8 cellular contexts compared by ENCODE assay signal in the genomic region with DNA sequence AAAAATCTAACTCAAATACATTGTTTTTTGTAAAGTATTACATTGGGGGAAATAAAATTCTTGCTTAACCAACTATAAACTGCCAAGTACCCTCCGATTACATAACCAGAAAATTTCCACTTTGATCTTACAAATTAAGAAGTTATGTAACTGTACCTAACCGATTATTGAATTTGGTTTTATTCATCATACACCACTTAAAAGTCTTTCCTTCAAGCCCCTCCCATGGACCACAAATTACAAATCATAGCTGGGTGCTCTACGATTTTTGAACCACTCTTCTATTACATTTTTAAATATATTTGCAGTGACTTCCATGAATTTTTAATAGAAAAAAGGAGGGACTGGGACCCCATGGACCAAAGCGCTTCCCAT. TPM values are rescaled to one million over a fixed set of nuclear protein-coding genes. Genes with fewer than 3 reads are reported as not detected.
DNase-seq lines count a peak whose midpoint lies in the region; ATAC-seq, FAIRE-seq and TF ChIP-seq lines count a peak whose summit lies in the region.

No MANE protein-coding gene starts in this region.

- WGBS in HUES64 = 24% methylated on average over 3 of the region's 4 CpGs

- peaks cover 55 to 78% (median 69%) of the 10 kb centered on the region in 11 experiments for H3K9me3 ChIP-seq in BLaER1 treated with 17β-estradiol and CSF1 and Interleukin-3, amounts not matched to agents 10 nM and 100 nM (replicated peaks in 1 of 11)
- H3K9me3 ChIP-seq in HUES64 (ENCODE audit: insufficient read depth, low read depth, low read length) = no peaks in the 10 kb centered on the region
- H3K9me3 ChIP-seq in mucosa of stomach (ENCODE audit: control insufficient read depth, low read length) = no peaks in the 10 kb centered on the region

- H3K4me2 ChIP-seq in BLaER1 treated with 17β-estradiol and CSF1 and Interleukin-3, amounts not matched to agents 10 nM and 100 nM = peak overlapping the region; percentile 49 to 83 (median 66)

- FAIRE-seq in bronchial epithelial cell (lab: Jason Lieb, UNC) = no peak

- ATAC-seq in esophagus mucosa = no peak
- no peak for ATAC-seq in GM21723 (IDR thresholded peaks at IDR 0.05; ENCODE audit: unreplicated experiment)

- no peaks in the 10 kb centered on the region for H3K27me3 ChIP-seq in BLaER1 treated with 17β-estradiol and CSF1 and Interleukin-3, amounts not matched to agents 10 nM and 100 nM
- no peaks in the 10 kb centered on the region for H3K27me3 ChIP-seq in HUES64 (ENCODE audit: insufficient read depth, low read length)
- H3K27me3 ChIP-seq in bronchial epithelial cell (ENCODE audit: control insufficient read depth, insufficient read depth, low read length) = no peaks in the 10 kb centered on the region
- H3K27me3 ChIP-seq in mucosa of stomach (ENCODE audit: control insufficient read depth, insufficient read depth, low read length) = no peaks in the 10 kb centered on the region

- peaks cover 0 to 9% (median 2%) of the 10 kb centered on the region in 10 experiments; a peak in 6 of 20 replicates for H3K4me1 ChIP-seq in BLaER1 treated with 17β-estradiol and CSF1 and Interleukin-3, amounts not matched to agents 10 nM and 100 nM
- H3K4me1 ChIP-seq in HUES64 (ENCODE audit: insufficient read depth, low read length) (peaks cover 17% of the 10 kb centered on the region), mucosa of stomach (ENCODE audit: control insufficient read depth, insufficient read depth, low read length) (peaks cover 6% of the 10 kb centered on the region)

- peak overlapping the region; percentile 72 to 99 (median 88) for H3K4me3 ChIP-seq in BLaER1 treated with 17β-estradiol and CSF1 and Interleukin-3, amounts not matched to agents 10 nM and 100 nM
- H3K4me3 ChIP-seq in HUES64 (ENCODE audit: low read length) (peak overlapping the region; percentile 83), bronchial epithelial cell (ENCODE audit: low read depth, low read length) (peak overlapping the region; percentile 59), mucosa of stomach (ENCODE audit: low read length) (peak overlapping the region; percentile 98)

- peaks cover 36 to 45% (median 43%) of the 10 kb centered on the region in 11 experiments for H3K36me3 ChIP-seq in BLaER1 treated with 17β-estradiol and CSF1 and Interleukin-3, amounts not matched to agents 10 nM and 100 nM
- H3K36me3 ChIP-seq in HUES64 (ENCODE audit: insufficient read depth, low read length) = peaks cover 12% of the 10 kb centered on the region
- H3K36me3 ChIP-seq in bronchial epithelial cell (ENCODE audit: control insufficient read depth, insufficient read depth, low read length) = no peaks in the 10 kb centered on the region
- no peaks in the 10 kb centered on the region for H3K36me3 ChIP-seq in mucosa of stomach (ENCODE audit: control insufficient read depth, insufficient read depth, low read length)

- peak overlapping the region; percentile 84 to 98 (median 92) for H3K9ac ChIP-seq in BLaER1 treated with 17β-estradiol and CSF1 and Interleukin-3, amounts not matched to agents 10 nM and 100 nM
- peak overlapping the region; percentile 93 for H3K9ac ChIP-seq in HUES64 (ENCODE audit: low read depth, low read length)
- H3K9ac ChIP-seq in mucosa of stomach (ENCODE audit: low read length) = peak overlapping the region; percentile 93

- H3K27ac ChIP-seq in BLaER1 treated with 17β-estradiol and CSF1 and Interleukin-3, amounts not matched to agents 10 nM and 100 nM = peak overlapping the region; percentile 83 to 95 (median 94)
- peak overlapping the region; percentile 97 for H3K27ac ChIP-seq in HUES64 (ENCODE audit: low read depth, low read length)

- POLR2A ChIA-PET in GM10248 (lab: Yijun Ruan, JAX) = interaction anchor here (0.7 to 1.3 kb wide), 3 partner anchors 246 to 444 kb away, joined by 4 to 5 read pairs (median 4); a partner anchor contains a TSS

- TF ChIP-seq CTCF in bronchial epithelial cell (IDR thresholded peaks at IDR 0.05; ENCODE audit: insufficient read depth, low read length, severe bottlenecking) (no peak), GM10248 (IDR thresholded peaks at IDR 0.05; ENCODE audit: control extremely low read depth, extremely low read depth, low read depth, missing control alignments) (no peak)

- H4K20me1 ChIP-seq in BLaER1 treated with 17β-estradiol and CSF1 and Interleukin-3, amounts not matched to agents 10 nM and 100 nM = no peaks in the 10 kb centered on the region

- DNase-seq in bronchial epithelial cell (ENCODE audit: low read depth) (no peak), activated gamma-delta T cell treated with Interleukin-2 at 50 U/mL for 16 hours (no peak), GM10248 (ENCODE audit: extremely low spot score) (no peak)

- CTCF ChIA-PET in GM10248 (lab: Yijun Ruan, JAX) = interaction anchor here (1.5 to 1.9 kb wide), 3 partner anchors 10 to 17 kb away, joined by 5 to 8 read pairs (median 8); no protein-coding TSS in a partner anchor

RNA-seq across cellular contexts. Expression of a gene that starts 0.6 kb away (rescaled TPM):
- polyA plus RNA-seq in HUES64 (2013, experiment 1 of 2) = 17.0 TPM
- 19.7 TPM for polyA plus RNA-seq in HUES64 (2013, experiment 2 of 2)
- total RNA-seq in bronchial epithelial cell = 10.3 and 10.9 TPM in 2 replicates
- 4.9 TPM for total RNA-seq in esophagus mucosa
